9 cellular contexts compared by ENCODE assay signal in genomic region chr5:142016576-142016975, GRCh38. TPM values are rescaled to one million over a fixed set of nuclear protein-coding genes. Genes with fewer than 3 reads are reported as not detected.
DNase-seq lines count a peak whose midpoint lies in the region; ATAC-seq, FAIRE-seq and TF ChIP-seq lines count a peak whose summit lies in the region.
"Had no signal": no experiment of that assay in that cellular context is flagged by ENCODE, and none has a peak within 500 bp of the region (broad histone marks: within the 10 kb centered on the region; RNA-seq: fewer than 3 reads in every experiment).

No MANE protein-coding gene starts in this region.

- H4K20me1 ChIP-seq in PC-9 (ENCODE audit: insufficient read depth), result no peaks in the 10 kb centered on the region

- no peak overlapping the region for H3K4me3 Mint-ChIP-seq in dendritic cell treated with granulocyte-macrophage colony-stimulating factor and Interleukin-4, amounts not matched to agents 40 ng/mL and 50 ng/mL, for 4 days

- CTCF ChIA-PET in A549 (lab: Yijun Ruan, JAX), result interaction anchor here (0.7 to 13.0 kb wide), 12 partner anchors 8 to 696 kb away, joined by 3 to 97 read pairs (median 5); partner anchors contain the start of gene RNF14
- CTCF ChIA-PET in PC-9 (lab: Charles Lee), result interaction anchor here (0.5 kb wide), 1 partner anchor 793 kb away, joined by 4 read pairs; the partner anchor contains the start of gene PCDHB14

- no peaks in the 10 kb centered on the region for H3K36me3 ChIP-seq in PC-9 (ENCODE audit: low read depth)
- H3K36me3 ChIP-seq in heart right ventricle, result peaks cover 0 to 2% (median 0%) of the 10 kb centered on the region in 9 donors
- H3K36me3 ChIP-seq in BE2C, result 0 out of 2 replicates have a peak, but pooled peaks cover 3% of the 10 kb centered on the region

- no peaks in the 10 kb centered on the region for H3K9me3 Mint-ChIP-seq in dendritic cell treated with granulocyte-macrophage colony-stimulating factor and Interleukin-4, amounts not matched to agents 40 ng/mL and 50 ng/mL, for 4 days

- TF ChIP-seq POLR2A in A549 (IDR thresholded peaks at IDR 0.05; ENCODE audit: low read length), result no peak

- peaks cover 16% of the 10 kb centered on the region for H3K36me3 Mint-ChIP-seq in dendritic cell treated with granulocyte-macrophage colony-stimulating factor and Interleukin-4, amounts not matched to agents 40 ng/mL and 50 ng/mL, for 4 days (ENCODE audit: low read depth)

- intact Hi-C loops in PC-9 (cut with micrococcal nuclease; ENCODE audit: unreplicated experiment) (loop anchor here (5.0 kb wide), 1 partner anchor 116 kb away; no protein-coding TSS in a partner anchor), heart right ventricle (cut with DNase I) (loop anchor here in 3 of 10 donors (5.0 to 10.0 kb wide), 5 partner anchors 46 to 688 kb away; partner anchors contain the start of gene NDFIP1 (in 1 of the 3)), head of caudate nucleus (cut with DNase I) (loop anchor here (5.0 kb wide), 2 partner anchors 36 to 91 kb away; partner anchors contain the start of gene NDFIP1)
- intact Hi-C loops in dendritic cell treated with granulocyte-macrophage colony-stimulating factor and Interleukin-4, amounts not matched to agents 40 ng/mL and 50 ng/mL, for 4 days (cut with micrococcal nuclease), result no loop called here

- TF ChIP-seq CTCF in A549 (IDR thresholded peaks at IDR 0.05), result no peak
- TF ChIP-seq CTCF in PC-9 (conservative IDR thresholded peaks at IDR 0.05), result no peak
- TF ChIP-seq CTCF in heart right ventricle (IDR thresholded peaks at IDR 0.05), result no peak
- TF ChIP-seq CTCF in BE2C (IDR thresholded peaks at IDR 0.05; ENCODE audit: low read depth, low read length), result no peak

- peaks cover 17% of the 10 kb centered on the region; the same call in 1 of the 2 replicates for H3K79me2 ChIP-seq in PC-9 (ENCODE audit: low read depth)

- H3K27me3 ChIP-seq in PC-9 (ENCODE audit: insufficient read depth, low read depth) (no peaks in the 10 kb centered on the region), heart right ventricle (no peaks in the 10 kb centered on the region), BE2C (no peaks in the 10 kb centered on the region)

- peak overlapping the region; percentile 94 for H3K27ac Mint-ChIP-seq in dendritic cell treated with granulocyte-macrophage colony-stimulating factor and Interleukin-4, amounts not matched to agents 40 ng/mL and 50 ng/mL, for 4 days

- H3K9me3 ChIP-seq in A549, result peaks cover 4% of the 10 kb centered on the region; the same call in 2 of the 3 replicates
- H3K9me3 ChIP-seq in PC-9 (ENCODE audit: insufficient read depth, low read depth), result 0 out of 2 replicates have a peak, but pooled peaks cover 4% of the 10 kb centered on the region
- H3K9me3 ChIP-seq in heart right ventricle, result peaks cover 0 to 8% (median 0%) of the 10 kb centered on the region in 11 donors
- peaks cover 4% of the 10 kb centered on the region; the same call in 1 of the 2 replicates for H3K9me3 ChIP-seq in BE2C

- POLR2A ChIA-PET in A549 (lab: Yijun Ruan, JAX), result interaction anchor here (0.8 kb wide), 1 partner anchor 8 kb away, joined by 4 read pairs; no protein-coding TSS in a partner anchor
- POLR2A ChIA-PET in PC-9 (lab: Charles Lee; ENCODE audit: unreplicated experiment), result interaction anchor here (0.6 kb wide), 1 partner anchor 138 kb away, joined by 15 read pairs; the partner anchor contains the start of gene PCDH1

- no peak for TF ChIP-seq RAD21 in A549 (conservative IDR thresholded peaks at IDR 0.05 in 1 of 2, IDR thresholded peaks at IDR 0.05 in 1 of 2)

- H3K9me2 ChIP-seq in PC-9 (ENCODE audit: insufficient read depth), result no peaks in the 10 kb centered on the region

- peaks cover 46% of the 10 kb centered on the region for H3K4me1 Mint-ChIP-seq in dendritic cell treated with granulocyte-macrophage colony-stimulating factor and Interleukin-4, amounts not matched to agents 40 ng/mL and 50 ng/mL, for 4 days (ENCODE audit: low read depth)

- H3K4me1 ChIP-seq in A549, result peaks cover 39% of the 10 kb centered on the region
- peaks cover 34% of the 10 kb centered on the region for H3K4me1 ChIP-seq in PC-9 (replicated peaks; ENCODE audit: insufficient read depth)
- peaks cover 0 to 55% (median 10%) of the 10 kb centered on the region in 9 donors for H3K4me1 ChIP-seq in heart right ventricle
- peaks cover 3% of the 10 kb centered on the region; the same call in 1 of the 2 replicates for H3K4me1 ChIP-seq in BE2C

- H3K4me2 ChIP-seq in A549 (peak overlapping the region; percentile 22; the same call in 1 of the 3 replicates), PC-9 (peak overlapping the region; percentile 88)

- no peak for FAIRE-seq in A549 (lab: Jason Lieb, UNC)
- FAIRE-seq: bronchial epithelial cell had no signal

- whole genome bisulfite sequencing in A549 (ENCODE audit: missing lambda C conversion rate), result 87% methylated on average over 4 of the region's 4 CpGs
- 89 to 90% methylated on average over 4 of the region's 4 CpGs for WGBS in heart right ventricle, 2 donors

- no peak for TF ChIP-seq EP300 in A549 (IDR thresholded peaks at IDR 0.05)

- H3F3A ChIP-seq in PC-9 (ENCODE audit: insufficient read depth, low read depth), result peaks cover 32% of the 10 kb centered on the region

- ATAC-seq in A549, result no peak
- peak; percentile 12 for ATAC-seq in GM21723 (IDR thresholded peaks at IDR 0.05; ENCODE audit: unreplicated experiment)
- no peak for ATAC-seq in heart right ventricle

- DNase-seq in A549 (ENCODE audit: low read depth in 1 of 2, low spot score in 1 of 2) (no peak), PC-9 (no peak), heart right ventricle (no peak), BE2C (no peak), head of caudate nucleus (no peak), HPDE6-E6E7 (ENCODE audit: extremely low spot score) (no peak)

- no peaks in the 10 kb centered on the region for H3K27me3 Mint-ChIP-seq in dendritic cell treated with granulocyte-macrophage colony-stimulating factor and Interleukin-4, amounts not matched to agents 40 ng/mL and 50 ng/mL, for 4 days

- peak overlapping the region in 1 of 2 experiments; percentile 7; a peak in 1 of 6 replicates for H3K27ac ChIP-seq in A549
- H3K27ac ChIP-seq in PC-9, result peak overlapping the region; percentile 82
- peak overlapping the region in 2 of 10 donors; percentile 10 to 83 for H3K27ac ChIP-seq in heart right ventricle

- H3K4me3 ChIP-seq in A549 (no peak overlapping the region), PC-9 (peak overlapping the region; percentile 3; the same call in 1 of the 2 replicates), heart right ventricle (no peak overlapping the region), BE2C (ENCODE audit: low read depth, low read length) (no peak overlapping the region)

- no TSS peak for BruUV-seq in PC-9 (replicated peaks; lab: Mats Ljungman, UMichigan)

- peak overlapping the region; percentile 40 for H2AFZ ChIP-seq in PC-9

TF ChIP-seq in A549, 52 proteins besides CTCF, POLR2A, EP300 and RAD21:
- TF ChIP-seq HES2 (IDR thresholded peaks at IDR 0.05), result no peak
- no peak for TF ChIP-seq KDM1A (IDR thresholded peaks at IDR 0.05; ENCODE audit: low read depth)
- no peak for TF ChIP-seq PHF8 (IDR thresholded peaks at IDR 0.05; ENCODE audit: borderline replicate concordance, low read depth)
- TF ChIP-seq JUN (IDR thresholded peaks at IDR 0.05), result no peak
- no peak for TF ChIP-seq EHMT2 (IDR thresholded peaks at IDR 0.05; ENCODE audit: low read depth)
- TF ChIP-seq HEYL (CRISPR knock-in tag; IDR thresholded peaks at IDR 0.05), result no peak

RNA-seq across cellular contexts. Expression of gene GNPDA1, which starts 3.7 kb away (rescaled TPM):
- polyA plus RNA-seq in A549 (2011; rRNA removed) (17.1 and 31.0 TPM in 2 replicates), A549 (2017; fragmentation: RNase III; extraction: RNeasy Plus Mini Kit Qiagen cat#74134 plus additional on column Dnase treatment) (43.5 to 53.2 TPM (median 44.5 TPM) in 3 replicates), heart right ventricle (10 to 100 TPM; 11.6 to 14.3 TPM)
- 19.4 and 19.9 TPM in 2 replicates for polyA plus RNA-seq in A549 (2012; cell fraction: cytosol; rRNA removed)
- 12.7 and 13.2 TPM in 2 replicates for polyA plus RNA-seq in A549 (2012; cell fraction: nucleus; rRNA removed)
- 17.0 and 22.1 TPM in 2 replicates for polyA minus RNA-seq in A549 (2011; rRNA and poly(A)+ RNA removed)
- total RNA-seq in PC-9 (2021) (46.5 and 54.1 TPM in 2 replicates), heart right ventricle (10 to 100 TPM; 18.9 to 24.3 (median 20.9) TPM)
- 95.4 TPM for polyA plus RNA-seq in BE2C (2012; ENCODE audit: insufficient read depth, insufficient read length, low read depth)

RNA-seq across cellular contexts. Expression of gene RNF14, which starts 47.7 kb away (rescaled TPM):
- 47.4 and 57.5 TPM in 2 replicates for polyA plus RNA-seq in A549 (2011; rRNA removed)
- polyA plus RNA-seq in A549 (2012; cell fraction: cytosol; rRNA removed), result 18.3 and 21.6 TPM in 2 replicates
- 9.3 and 13.4 TPM in 2 replicates for polyA plus RNA-seq in A549 (2012; cell fraction: nucleus; rRNA removed)
- polyA plus RNA-seq in A549 (2017; fragmentation: RNase III; extraction: RNeasy Plus Mini Kit Qiagen cat#74134 plus additional on column Dnase treatment), result 39.7 to 43.2 TPM (median 41.2 TPM) in 3 replicates
- polyA minus RNA-seq in A549 (2011; rRNA and poly(A)+ RNA removed), result 35.6 and 40.5 TPM in 2 replicates
- 26.6 and 29.7 TPM in 2 replicates for total RNA-seq in PC-9 (2021)
- total RNA-seq in heart right ventricle, result 100 to 1,000 TPM in 6 of 10 donors, 10 to 100 TPM in 4; 84.6 to 130 (median 102) TPM
- polyA plus RNA-seq in heart right ventricle, result 10 to 100 TPM; 20.3 to 44.9 TPM
- polyA plus RNA-seq in BE2C (2012; ENCODE audit: insufficient read depth, insufficient read length, low read depth), result 84.7 TPM

RNA-seq across cellular contexts. Expression of gene PCDH12, which starts 58.6 kb away (rescaled TPM):
- polyA plus RNA-seq in A549 (2011; rRNA removed) (not detected in 2 replicates), A549 (2017; fragmentation: RNase III; extraction: RNeasy Plus Mini Kit Qiagen cat#74134 plus additional on column Dnase treatment) (not detected in 3 replicates), heart right ventricle (1 to 10 TPM; 3.6 to 3.7 TPM)
- polyA plus RNA-seq in A549 (2012; cell fraction: cytosol; rRNA removed), result not detected in 2 replicates
- not detected in 2 replicates for polyA plus RNA-seq in A549 (2012; cell fraction: nucleus; rRNA removed)
- polyA minus RNA-seq in A549 (2011; rRNA and poly(A)+ RNA removed), result not detected in 2 replicates
- total RNA-seq in PC-9 (2021) (not detected in 2 replicates), heart right ventricle (10 to 100 TPM in 5 of 10 donors, 1 to 10 TPM in 5; 4.9 to 16.6 (median 9.6) TPM)
- polyA plus RNA-seq in BE2C (2012; ENCODE audit: insufficient read depth, insufficient read length, low read depth), result 2.4 TPM
